12 cellular contexts compared by ENCODE assay signal in the genomic region with DNA sequence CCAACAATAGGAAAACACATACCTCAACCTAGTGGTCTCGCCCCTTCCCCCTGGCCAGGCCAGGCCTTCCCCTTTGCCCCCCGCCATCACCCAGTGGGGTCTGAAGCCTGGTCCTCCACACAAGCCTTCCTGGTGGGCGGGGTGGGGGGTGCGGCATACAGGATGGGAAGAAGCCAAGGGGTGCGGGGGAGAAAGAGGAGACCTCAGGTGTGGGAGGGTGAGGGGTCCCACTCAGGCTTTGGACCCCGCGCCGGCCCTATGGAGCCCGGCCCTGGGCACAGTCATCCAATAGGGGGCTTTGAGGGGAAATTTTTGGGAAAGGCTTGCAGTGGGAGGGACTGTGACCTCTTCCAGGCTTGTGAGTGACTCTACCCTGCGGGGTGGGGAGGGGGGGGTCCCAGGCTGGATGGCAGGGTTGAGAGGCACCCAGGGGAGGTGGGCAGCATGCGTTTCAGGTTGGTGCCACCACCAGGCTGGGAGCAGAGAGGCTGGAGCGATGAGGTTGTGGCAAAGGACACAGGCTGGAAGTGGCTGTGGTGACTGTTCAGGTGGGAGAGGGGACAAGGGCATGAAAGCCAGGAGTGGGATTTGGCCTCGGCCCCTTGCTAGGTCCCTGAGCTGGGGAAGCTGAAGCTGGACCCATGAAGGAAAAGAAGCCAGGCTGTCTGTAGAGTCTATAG.
DNase-seq lines count a peak whose midpoint lies in the region; ATAC-seq, FAIRE-seq and TF ChIP-seq lines count a peak whose summit lies in the region.
"Had no signal": no experiment of that assay in that cellular context is flagged by ENCODE, and none has a peak within 500 bp of the region (broad histone marks: within the 10 kb centered on the region; RNA-seq: fewer than 3 reads in every experiment).

No MANE protein-coding gene starts in this region.

- H3K4me2 ChIP-seq in DOHH2 (ENCODE audit: low read length) (peak overlapping the region; percentile 94), OCI-LY1 (ENCODE audit: low read length) (peak overlapping the region; percentile 62; the same call in 1 of the 2 replicates), parathyroid adenoma (ENCODE audit: low read length) (peak overlapping the region; percentile 87)

- H3K27ac ChIP-seq in DOHH2 (ENCODE audit: low read depth, low read length) = no peak overlapping the region
- H3K27ac ChIP-seq in OCI-LY1 (ENCODE audit: low read depth, low read length, poor library complexity, severe bottlenecking) = no peak overlapping the region
- no peak overlapping the region for H3K27ac ChIP-seq in parathyroid adenoma

- no peak for FAIRE-seq in D721Med (lab: Jason Lieb, UNC)

- peaks cover 2% of the 10 kb centered on the region; the same call in 1 of the 2 replicates for H3K27me3 ChIP-seq in DOHH2 (ENCODE audit: control insufficient read depth, low read length)
- no peaks in the 10 kb centered on the region for H3K27me3 ChIP-seq in OCI-LY1 (ENCODE audit: insufficient read depth, low read length)
- H3K27me3 ChIP-seq in parathyroid adenoma (ENCODE audit: control insufficient read depth, insufficient read depth, low read length) = no peaks in the 10 kb centered on the region
- H3K27me3 ChIP-seq: adrenal gland had no signal

- no peak overlapping the region for H3K9ac ChIP-seq in OCI-LY1 (ENCODE audit: low read length)
- H3K9ac ChIP-seq in parathyroid adenoma = no peak overlapping the region

- H3K36me3 ChIP-seq in DOHH2 (ENCODE audit: control insufficient read depth, low read length) (no peaks in the 10 kb centered on the region), OCI-LY1 (ENCODE audit: insufficient read depth, low read length) (no peaks in the 10 kb centered on the region), parathyroid adenoma (ENCODE audit: control insufficient read depth, insufficient read depth, low read length) (no peaks in the 10 kb centered on the region)
- H3K36me3 ChIP-seq: adrenal gland had no signal

- H3K9me3 ChIP-seq in DOHH2 (ENCODE audit: control insufficient read depth, insufficient read depth, low read length) (no peaks in the 10 kb centered on the region), OCI-LY1 (ENCODE audit: low read length) (no peaks in the 10 kb centered on the region), parathyroid adenoma (ENCODE audit: control insufficient read depth, low read length) (no peaks in the 10 kb centered on the region)
- H3K9me3 ChIP-seq: adrenal gland had no signal

- TF ChIP-seq CTCF in DOHH2 (IDR thresholded peaks at IDR 0.05; ENCODE audit: low read depth, low read length, poor library complexity, severe bottlenecking) (no peak), OCI-LY1 (IDR thresholded peaks at IDR 0.05; ENCODE audit: low read length) (no peak), parathyroid adenoma (IDR thresholded peaks at IDR 0.05) (no peak), D721Med (IDR thresholded peaks at IDR 0.05; ENCODE audit: insufficient read depth, missing control alignments) (no peak)

- ATAC-seq in GM18873 (IDR thresholded peaks at IDR 0.05; ENCODE audit: low FRiP score, unreplicated experiment) = no peak

- H3K9me2 ChIP-seq in DOHH2 (replicated peaks; ENCODE audit: control insufficient read depth, low read length) = no peaks in the 10 kb centered on the region
- no peaks in the 10 kb centered on the region for H3K9me2 ChIP-seq in OCI-LY1 (ENCODE audit: low read depth, low read length)

- H4K20me1 ChIP-seq in DOHH2 (ENCODE audit: control insufficient read depth, insufficient read depth, low read depth, low read length) = no peaks in the 10 kb centered on the region
- H4K20me1 ChIP-seq in OCI-LY1 (ENCODE audit: insufficient read depth, low read length) = no peaks in the 10 kb centered on the region

- H3K4me1 ChIP-seq in DOHH2 (ENCODE audit: control insufficient read depth, low read length) = peaks cover 15% of the 10 kb centered on the region
- peaks cover 14% of the 10 kb centered on the region for H3K4me1 ChIP-seq in OCI-LY1 (ENCODE audit: insufficient read depth, low read length, severe bottlenecking)
- H3K4me1 ChIP-seq in parathyroid adenoma = peaks cover 5% of the 10 kb centered on the region

- H3F3A ChIP-seq in DOHH2 (ENCODE audit: control insufficient read depth, insufficient read depth) = no peaks in the 10 kb centered on the region
- H3F3A ChIP-seq in OCI-LY1 (ENCODE audit: insufficient read depth, low read length) = no peaks in the 10 kb centered on the region

- DNase-seq in effector CD8-positive, alpha-beta T cell (lab: John Stamatoyannopoulos, UW) = peak; percentile 4
- no peak for DNase-seq in D721Med (ENCODE audit: insufficient read length, low spot score)
- no peak for DNase-seq in germinal center (ENCODE audit: low spot score)
- DNase-seq in AG08396 (ENCODE audit: low spot score) = no peak
- DNase-seq: Kasumi-1; NCI-H510A treated with DMSO at 0.1 percent for 48 hours; stimulated activated CD4-positive, alpha-beta T cell treated with anti-CD3 and anti-CD28 coated beads, Interleukin-15, amount 100 ng/mL, for 24 hours had no signal

- H2AFZ ChIP-seq in OCI-LY1 (ENCODE audit: low read length) (no peak overlapping the region), parathyroid adenoma (no peak overlapping the region)

- H3K4me3 ChIP-seq in DOHH2 (ENCODE audit: low read length) (peak overlapping the region; percentile 82), OCI-LY1 (ENCODE audit: low read depth, low read length, poor library complexity, severe bottlenecking) (peak overlapping the region; percentile 64), parathyroid adenoma (ENCODE audit: low read depth, low read length) (peak overlapping the region; percentile 76)

- H3K79me2 ChIP-seq in DOHH2 (ENCODE audit: control insufficient read depth, low read length) = no peaks in the 10 kb centered on the region
- H3K79me2 ChIP-seq in OCI-LY1 (ENCODE audit: insufficient read depth, low read length) = no peaks in the 10 kb centered on the region
- H3K79me2 ChIP-seq in parathyroid adenoma = no peaks in the 10 kb centered on the region
